Comparison of ENCODE assay signal across 8 cellular contexts in the genomic region with DNA sequence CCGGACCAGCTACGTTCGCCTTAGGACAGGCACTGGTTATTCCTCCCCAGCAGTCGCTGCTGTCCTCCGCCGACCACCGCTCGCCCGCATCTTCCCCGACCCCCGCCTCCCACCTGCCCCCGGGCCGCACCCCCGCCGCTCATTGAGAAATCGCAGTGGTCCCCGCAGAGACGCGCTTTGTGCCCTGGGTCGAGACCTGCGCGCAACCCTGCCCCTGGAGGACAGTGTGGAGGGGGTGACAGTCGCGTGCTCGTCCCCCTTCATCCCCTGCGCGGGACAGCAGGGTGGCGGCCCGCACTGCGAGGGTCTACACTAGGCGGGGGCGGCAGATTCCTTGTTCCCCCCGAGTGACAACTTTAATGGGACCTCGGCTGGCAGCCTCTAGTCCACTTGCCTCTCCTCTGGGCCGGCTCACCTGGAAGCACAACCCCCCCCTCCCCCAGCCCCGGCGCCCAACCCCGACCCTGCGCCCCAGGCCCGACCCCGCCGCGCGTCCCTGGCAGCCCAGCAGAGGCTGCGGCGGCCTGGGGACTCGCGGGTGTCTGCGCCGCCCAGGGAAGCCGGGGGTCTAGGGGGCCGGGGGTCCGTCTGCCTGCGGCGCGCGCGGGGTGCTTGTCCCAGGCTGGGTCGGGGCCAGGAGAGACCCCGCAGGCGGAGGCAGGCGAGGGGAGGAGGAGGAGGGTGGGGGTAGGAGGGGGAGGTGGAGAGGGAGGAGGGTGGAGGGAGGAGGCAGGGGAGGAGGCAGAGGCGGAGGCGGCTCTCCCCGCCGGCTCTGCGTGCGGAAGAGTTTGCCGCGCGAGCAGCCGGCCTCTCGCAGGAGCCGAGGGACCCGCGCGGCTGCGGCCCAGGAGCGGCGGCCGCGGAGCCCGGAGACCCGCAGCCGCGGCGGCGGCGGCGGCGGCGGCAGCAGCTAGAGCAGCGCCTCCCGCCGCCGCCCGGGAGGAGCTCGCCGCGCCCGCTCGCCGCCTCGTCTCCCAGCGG. TPM values are rescaled to one million over a fixed set of nuclear protein-coding genes. Genes with fewer than 3 reads are reported as not detected.
DNase-seq lines count a peak whose midpoint lies in the region; ATAC-seq and TF ChIP-seq lines count a peak whose summit lies in the region.

A gene with protein sequence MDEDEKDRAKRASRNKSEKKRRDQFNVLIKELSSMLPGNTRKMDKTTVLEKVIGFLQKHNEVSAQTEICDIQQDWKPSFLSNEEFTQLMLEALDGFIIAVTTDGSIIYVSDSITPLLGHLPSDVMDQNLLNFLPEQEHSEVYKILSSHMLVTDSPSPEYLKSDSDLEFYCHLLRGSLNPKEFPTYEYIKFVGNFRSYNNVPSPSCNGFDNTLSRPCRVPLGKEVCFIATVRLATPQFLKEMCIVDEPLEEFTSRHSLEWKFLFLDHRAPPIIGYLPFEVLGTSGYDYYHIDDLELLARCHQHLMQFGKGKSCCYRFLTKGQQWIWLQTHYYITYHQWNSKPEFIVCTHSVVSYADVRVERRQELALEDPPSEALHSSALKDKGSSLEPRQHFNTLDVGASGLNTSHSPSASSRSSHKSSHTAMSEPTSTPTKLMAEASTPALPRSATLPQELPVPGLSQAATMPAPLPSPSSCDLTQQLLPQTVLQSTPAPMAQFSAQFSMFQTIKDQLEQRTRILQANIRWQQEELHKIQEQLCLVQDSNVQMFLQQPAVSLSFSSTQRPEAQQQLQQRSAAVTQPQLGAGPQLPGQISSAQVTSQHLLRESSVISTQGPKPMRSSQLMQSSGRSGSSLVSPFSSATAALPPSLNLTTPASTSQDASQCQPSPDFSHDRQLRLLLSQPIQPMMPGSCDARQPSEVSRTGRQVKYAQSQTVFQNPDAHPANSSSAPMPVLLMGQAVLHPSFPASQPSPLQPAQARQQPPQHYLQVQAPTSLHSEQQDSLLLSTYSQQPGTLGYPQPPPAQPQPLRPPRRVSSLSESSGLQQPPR (plus strand): TSS at position 775 of the 981 bp plus-strand sequence. CDS start 84,616 bp downstream, outside the sequence.

- POLR2A ChIA-PET in PC-3 (lab: Charles Lee; ENCODE audit: unreplicated experiment), result interaction anchor here (0.6 to 1.6 kb wide), 6 partner anchors 19 to 162 kb away, joined by 3 to 14 read pairs (median 9); no protein-coding TSS in a partner anchor

- H3K9me3 ChIP-seq in PC-3 (ENCODE audit: low read length) (no peaks in the 10 kb centered on the region), skeletal muscle tissue (ENCODE audit: control insufficient read depth in 3 of 3, low read length in 3 of 3) (no peaks in the 10 kb centered on the region)

- H3K4me1 ChIP-seq in PC-3 (ENCODE audit: insufficient read depth, low read length), result peaks cover 39% of the 10 kb centered on the region
- peaks cover 24 to 33% (median 25%) of the 10 kb centered on the region in 3 donors for H3K4me1 ChIP-seq in skeletal muscle tissue (ENCODE audit: control insufficient read depth in 3 of 3, insufficient read depth in 3 of 3, low read length in 3 of 3)

- H3K9ac ChIP-seq in PC-3 (ENCODE audit: low read length), result peak within 1 kb of the TSS; percentile 96
- H3K9ac ChIP-seq in skeletal muscle tissue (ENCODE audit: low read depth in 1 of 3, low read length in 3 of 3), result peak within 1 kb of the TSS; percentile 81 to 90 (median 84)

- no peaks in the 10 kb centered on the region for H3K9me2 ChIP-seq in PC-3 (replicated peaks; ENCODE audit: low read length)

- H2AFZ ChIP-seq in PC-3 (ENCODE audit: low read length), result peak within 1 kb of the TSS; percentile 46

- in situ Hi-C loops in brain microvascular endothelial cell (cut with HindIII; ENCODE audit: low pct_ligation_motif_present, low sequenced_read_pairs), result no loop called here

- H3K27ac ChIP-seq in PC-3 (ENCODE audit: low read length) (peak within 1 kb of the TSS; percentile 93), brain microvascular endothelial cell (peak within 1 kb of the TSS; percentile 92), skeletal muscle tissue (ENCODE audit: low read depth, low read length) (peak within 1 kb of the TSS; percentile 77)

- no peak for TF ChIP-seq CTCF in PC-3 (conservative IDR thresholded peaks at IDR 0.05; ENCODE audit: low read depth, low read length)
- TF ChIP-seq CTCF in brain microvascular endothelial cell (IDR thresholded peaks at IDR 0.05; ENCODE audit: low read depth, low read length, missing control alignments), result no peak

- CTCF ChIA-PET in PC-3 (lab: Charles Lee), result interaction anchor here (0.7 to 1.7 kb wide), 5 partner anchors 10 to 210 kb away, joined by 3 to 23 read pairs (median 6); no protein-coding TSS in a partner anchor

- peaks cover 31% of the 10 kb centered on the region for H4K20me1 ChIP-seq in PC-3 (ENCODE audit: low read length)

- no peaks in the 10 kb centered on the region for H3K27me3 ChIP-seq in PC-3 (ENCODE audit: low read length)
- no peaks in the 10 kb centered on the region for H3K27me3 ChIP-seq in brain microvascular endothelial cell (replicated peaks)
- no peaks in the 10 kb centered on the region for H3K27me3 ChIP-seq in skeletal muscle tissue (ENCODE audit: control insufficient read depth in 3 of 3, insufficient read depth in 3 of 3, low read length in 3 of 3)

- H3K36me3 ChIP-seq in PC-3 (ENCODE audit: low read depth, low read length) (0 out of 2 replicates have a peak, but pooled peaks cover 3% of the 10 kb centered on the region), brain microvascular endothelial cell (replicated peaks) (no peaks in the 10 kb centered on the region), skeletal muscle tissue (ENCODE audit: control insufficient read depth in 3 of 3, insufficient read depth in 3 of 3, low read length in 3 of 3) (no peaks in the 10 kb centered on the region)

- DNase-seq in EL, result peak; percentile 54
- DNase-seq in PC-3, result peak; percentile 63
- DNase-seq in brain microvascular endothelial cell, result no peak
- peak; percentile 77 for DNase-seq in iPS-NIHi11 (ENCODE audit: low spot score)
- no peak for DNase-seq in COR-L47 (lab: John Stamatoyannopoulos, UW)
- no peak for DNase-seq in dedifferentiated amniotic fluid mesenchymal stem cell (ENCODE audit: extremely low spot score)
- no peak for DNase-seq in NCI-H510A treated with DMSO at 0.1 percent for 48 hours (lab: John Stamatoyannopoulos, UW)

- intact Hi-C loops in PC-3 (cut with micrococcal nuclease), result loop anchor here (1.0 to 2.0 kb wide), 4 partner anchors 33 to 209 kb away; no protein-coding TSS in a partner anchor

- peaks cover 53% of the 10 kb centered on the region for H3K79me2 ChIP-seq in PC-3 (ENCODE audit: low read length)

- BruUV-seq in PC-3 (replicated peaks; lab: Mats Ljungman, UMichigan), result no TSS peak

- no peaks in the 10 kb centered on the region for H3F3A ChIP-seq in PC-3 (ENCODE audit: low read length, unreplicated experiment)

- peak within 1 kb of the TSS; percentile 93 for H3K4me3 ChIP-seq in PC-3 (ENCODE audit: low read length)
- H3K4me3 ChIP-seq in brain microvascular endothelial cell (ENCODE audit: low read depth, low read length), result peak within 1 kb of the TSS; percentile 89
- H3K4me3 ChIP-seq in skeletal muscle tissue (ENCODE audit: low read length in 3 of 3), result peak within 1 kb of the TSS; percentile 71 to 82 (median 79)

- peak; percentile 31 for ATAC-seq in PC-3

- H3K4me2 ChIP-seq in PC-3 (ENCODE audit: low read length), result peak within 1 kb of the TSS; percentile 88

RNA-seq across cellular contexts. Expression of the gene that starts here (rescaled TPM):
- total RNA-seq in PC-3 (2014; rRNA removed) (54.8 and 55.4 TPM in 2 replicates), skeletal muscle tissue (7.8 TPM)

Comparison
In these comparisons a context has a peak if more than half of its experiments do, and no peak if none do; other contexts are left out.
1. DNase-seq: peak in EL (single experiment), PC-3 (single experiment) and iPS-NIHi11 (single experiment); none in brain microvascular endothelial cell (single experiment), COR-L47 (single experiment), dedifferentiated amniotic fluid mesenchymal stem cell (single experiment) and NCI-H510A treated with DMSO at 0.1 percent for 48 hours (single experiment).
2. Peak in every context shown above with its lines, with median percentiles within 50 percentile points of each other: H3K27ac ChIP-seq and H3K4me3 ChIP-seq.